9 cellular contexts compared by ENCODE assay signal in the genomic region with DNA sequence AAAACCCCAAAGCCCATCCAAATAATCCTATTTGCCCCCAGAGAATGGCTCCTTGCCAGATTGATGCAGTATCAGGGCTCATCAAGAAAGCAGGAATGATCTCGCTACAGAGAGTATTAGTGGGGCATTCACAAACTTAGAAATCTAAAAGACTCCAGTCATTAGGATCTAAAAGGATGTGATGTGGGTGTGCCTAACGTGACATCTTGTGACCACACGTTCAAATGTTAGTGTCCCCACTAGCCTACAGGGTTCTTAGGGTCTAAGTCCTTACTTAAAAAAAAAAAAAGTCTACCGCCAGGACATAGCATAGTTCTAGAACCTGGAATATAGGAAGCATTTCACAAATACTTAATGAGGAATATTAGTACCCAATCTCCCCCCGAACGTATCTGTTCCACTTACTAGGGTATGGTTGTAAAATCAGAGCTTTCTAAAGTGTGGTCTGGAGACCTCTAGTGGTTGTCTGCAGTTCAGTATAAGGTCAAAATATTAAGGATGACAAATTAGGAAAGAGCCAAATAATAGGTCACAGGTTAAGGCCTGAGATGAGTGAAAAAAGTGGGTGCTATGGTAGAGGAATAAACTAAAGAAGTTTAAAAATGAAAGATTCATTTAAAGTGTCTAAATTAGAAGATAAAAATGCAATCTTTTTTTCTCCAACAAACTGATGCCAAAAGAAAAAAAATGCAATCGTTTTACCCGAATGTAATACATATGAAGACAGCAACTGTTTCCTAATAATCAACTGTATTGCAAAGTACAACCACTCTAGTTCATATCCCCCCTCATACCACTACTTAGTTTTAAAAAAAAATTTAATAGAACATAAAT. TPM values are rescaled to one million over a fixed set of nuclear protein-coding genes. Genes with fewer than 3 reads are reported as not detected.
DNase-seq lines count a peak whose midpoint lies in the region; ATAC-seq and FAIRE-seq lines count a peak whose summit lies in the region.
"Had no signal": no experiment of that assay in that cellular context is flagged by ENCODE, and none has a peak within 500 bp of the region (broad histone marks: within the 10 kb centered on the region; RNA-seq: fewer than 3 reads in every experiment).

No MANE protein-coding gene starts in this region.

- no peaks in the 10 kb centered on the region for H3K27me3 Mint-ChIP-seq in activated T-cell treated with anti-CD3 and anti-CD28 coated beads, Interleukin-2, amount 50 U/mL, for 72 hours (ENCODE audit: low read depth)
- H3K27me3 Mint-ChIP-seq: activated B cell treated with CpG ODN at 0.5 μM for 24 hours had no signal

- no peak for ATAC-seq in activated T-cell treated with anti-CD3 and anti-CD28 coated beads, Interleukin-2, amount 50 U/mL, for 72 hours (replicated peaks in 1 of 2)

- no peaks in the 10 kb centered on the region for H3K4me1 Mint-ChIP-seq in activated T-cell treated with anti-CD3 and anti-CD28 coated beads, Interleukin-2, amount 50 U/mL, for 72 hours (ENCODE audit: low read depth)
- H3K4me1 Mint-ChIP-seq: activated B cell treated with CpG ODN at 0.5 μM for 24 hours had no signal

- no peaks in the 10 kb centered on the region for H3K9me3 Mint-ChIP-seq in activated T-cell treated with anti-CD3 and anti-CD28 coated beads, Interleukin-2, amount 50 U/mL, for 72 hours
- H3K9me3 Mint-ChIP-seq: activated B cell treated with CpG ODN at 0.5 μM for 24 hours had no signal

- H3K4me3 Mint-ChIP-seq in activated T-cell treated with anti-CD3 and anti-CD28 coated beads, Interleukin-2, amount 50 U/mL, for 72 hours: no peak overlapping the region
- H3K4me3 Mint-ChIP-seq: activated B cell treated with CpG ODN at 0.5 μM for 24 hours had no signal

- no peak overlapping the region for H3K27ac Mint-ChIP-seq in activated T-cell treated with anti-CD3 and anti-CD28 coated beads, Interleukin-2, amount 50 U/mL, for 72 hours
- H3K27ac Mint-ChIP-seq: activated B cell treated with CpG ODN at 0.5 μM for 24 hours had no signal

- FAIRE-seq in HTR-8/SVneo (lab: Jason Lieb, UNC) (no peak), TTC549 (lab: Jason Lieb, UNC) (peak; percentile 45)

- H3K36me3 Mint-ChIP-seq in activated T-cell treated with anti-CD3 and anti-CD28 coated beads, Interleukin-2, amount 50 U/mL, for 72 hours (ENCODE audit: insufficient read depth in 2 of 2): no peaks in the 10 kb centered on the region

- DNase-seq in GDM1 (lab: John Stamatoyannopoulos, UW) (peak; percentile 2), HTR-8/SVneo (ENCODE audit: insufficient read length, low spot score) (peak; percentile 13), iPS-NIHi11 (ENCODE audit: low spot score) (peak; percentile 31), OCI-M2 (lab: John Stamatoyannopoulos, UW; ENCODE audit: unreplicated experiment) (no peak), SHP77 treated with DMSO at 0.1 percent for 48 hours (lab: John Stamatoyannopoulos, UW) (no peak), hippocampal formation (lab: John Stamatoyannopoulos, UW) (no peak)
- no peak for DNase-seq in activated T-cell treated with anti-CD3 and anti-CD28 coated beads, Interleukin-2, amount 50 U/mL, for 72 hours
- DNase-seq: activated B cell treated with CpG ODN at 0.5 μM for 24 hours had no signal

RNA-seq across cellular contexts. Expression of a gene that starts 4.2 kb away (rescaled TPM):
- total RNA-seq in activated T-cell treated with anti-CD3 and anti-CD28 coated beads, Interleukin-2, amount 50 U/mL, for 72 hours: not detected
- total RNA-seq: activated B cell treated with CpG ODN at 0.5 μM for 24 hours had no signal

Comparison
In these comparisons a context has a peak if more than half of its experiments do, and no peak if none do; other contexts are left out.
1. DNase-seq: peak in GDM1 (single experiment), HTR-8/SVneo (single experiment) and iPS-NIHi11 (single experiment); none in OCI-M2 (single experiment), activated T-cell treated with anti-CD3 and anti-CD28 coated beads, Interleukin-2, amount 50 U/mL, for 72 hours (0 of 2), SHP77 treated with DMSO at 0.1 percent for 48 hours (single experiment) and hippocampal formation (0 of 2).